1 cellular context compared by ENCODE assay signal in genomic region chr5:136375920-136376319, GRCh38.
TF ChIP-seq lines count a peak whose summit lies in the region.

No MANE protein-coding gene starts in this region.

TF ChIP-seq in HEK293, 187 proteins besides CTCF, POLR2A, EP300 and RAD21 (continued from another document and continues in another):
- TF ChIP-seq ZNF280D (tag by site-specific recombination; IDR thresholded peaks at IDR 0.05) (no peak), ZFP3 (tag by site-specific recombination; IDR thresholded peaks at IDR 0.05; ENCODE audit: low read depth) (no peak), RBAK (tag by site-specific recombination; IDR thresholded peaks at IDR 0.05) (no peak), ZNF600 (tag by site-specific recombination; IDR thresholded peaks at IDR 0.05) (peak; percentile 76), ZNF416 (tag by site-specific recombination; IDR thresholded peaks at IDR 0.05) (no peak), HOXA7 (CRISPR knock-in tag; IDR thresholded peaks at IDR 0.05; ENCODE audit: borderline replicate concordance) (no peak), ZNF155 (tag by site-specific recombination; IDR thresholded peaks at IDR 0.05) (no peak), ZNF2 (tag by site-specific recombination; IDR thresholded peaks at IDR 0.05) (peak; percentile 69; the same call in 1 of the 2 replicates), ZSCAN30 (tag by site-specific recombination; IDR thresholded peaks at IDR 0.05) (0 out of 2 replicates have a peak, but pooled peaks have one; percentile 7), ZNF26 (tag by site-specific recombination; IDR thresholded peaks at IDR 0.05) (no peak), TSHZ1 (tag by site-specific recombination; IDR thresholded peaks at IDR 0.05; ENCODE audit: borderline replicate concordance) (peak; percentile 74; the same call in 1 of the 2 replicates), ZNF404 (tag by site-specific recombination; IDR thresholded peaks at IDR 0.05) (no peak), ZNF23 (tag by site-specific recombination; IDR thresholded peaks at IDR 0.05; ENCODE audit: borderline replicate concordance) (no peak), ZNF518A (tag by site-specific recombination; conservative IDR thresholded peaks at IDR 0.05; ENCODE audit: low read depth) (no peak), ZNF37A (tag by site-specific recombination; IDR thresholded peaks at IDR 0.05) (no peak), ZNF140 (tag by site-specific recombination; IDR thresholded peaks at IDR 0.05) (no peak), SP2 (tag by site-specific recombination; IDR thresholded peaks at IDR 0.05) (peak; percentile 26; the same call in 1 of the 2 replicates), INSM2 (tag by site-specific recombination; IDR thresholded peaks at IDR 0.05) (peak; percentile 95), ZNF639 (tag by site-specific recombination; IDR thresholded peaks at IDR 0.05) (peak; percentile 63), KLF7 (tag by site-specific recombination; IDR thresholded peaks at IDR 0.05; ENCODE audit: borderline replicate concordance) (no peak), ZNF211 (tag by site-specific recombination; IDR thresholded peaks at IDR 0.05; ENCODE audit: low read depth) (no peak), ZNF398 (tag by site-specific recombination; IDR thresholded peaks at IDR 0.05) (peak; percentile 37; the same call in 1 of the 2 replicates), ZNF701 (tag by site-specific recombination; IDR thresholded peaks at IDR 0.05) (no peak), REST (tag by site-specific recombination; IDR thresholded peaks at IDR 0.05) (no peak), ZNF202 (tag by site-specific recombination; IDR thresholded peaks at IDR 0.05; ENCODE audit: borderline replicate concordance) (no peak), WT1 (tag by site-specific recombination; IDR thresholded peaks at IDR 0.05) (peak; percentile 97), ZNF514 (tag by site-specific recombination; IDR thresholded peaks at IDR 0.05) (no peak), MEIS1 (CRISPR knock-in tag; IDR thresholded peaks at IDR 0.05; ENCODE audit: borderline replicate concordance) (0 out of 2 replicates have a peak, but pooled peaks have one; percentile 20), ZBTB6 (tag by site-specific recombination; IDR thresholded peaks at IDR 0.05) (peak; percentile 73), ZNF776 (tag by site-specific recombination; IDR thresholded peaks at IDR 0.05; ENCODE audit: borderline replicate concordance) (no peak)
